Comparison of ENCODE assay signal across 1 cellular context in the genomic region with DNA sequence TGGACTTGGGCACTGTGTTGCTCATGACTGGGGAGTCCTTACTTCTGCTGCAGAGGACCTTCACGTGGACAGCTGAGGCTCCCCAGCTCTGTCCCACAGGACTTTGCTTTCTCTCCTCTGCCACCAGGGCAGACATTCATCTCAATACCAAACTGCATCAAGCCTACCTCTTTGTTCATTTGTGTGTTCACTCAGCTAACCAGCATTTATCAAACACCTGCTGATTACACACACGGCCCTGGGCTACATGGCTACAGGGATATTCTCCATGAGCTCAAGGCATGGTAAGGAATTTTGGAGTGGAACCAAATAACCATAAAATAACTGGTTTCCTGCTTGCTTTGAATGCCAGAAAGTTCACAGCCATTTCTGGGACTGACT.
TF ChIP-seq lines count a peak whose summit lies in the region.

No MANE protein-coding gene starts in this region.

TF ChIP-seq in H1, 55 proteins besides CTCF, POLR2A, EP300 and RAD21:
- TF ChIP-seq SP1 (IDR thresholded peaks at IDR 0.05; ENCODE audit: low read depth, low read length) = no peak
- no peak for TF ChIP-seq RFX5 (IDR thresholded peaks at IDR 0.05; ENCODE audit: borderline replicate concordance, low read depth, low read length)
- no peak for TF ChIP-seq POLR2AphosphoS5 (IDR thresholded peaks at IDR 0.05; ENCODE audit: low read depth, low read length)
- no peak for TF ChIP-seq BRCA1 (IDR thresholded peaks at IDR 0.05; ENCODE audit: low read depth, low read length)
- TF ChIP-seq, protein P1, sequence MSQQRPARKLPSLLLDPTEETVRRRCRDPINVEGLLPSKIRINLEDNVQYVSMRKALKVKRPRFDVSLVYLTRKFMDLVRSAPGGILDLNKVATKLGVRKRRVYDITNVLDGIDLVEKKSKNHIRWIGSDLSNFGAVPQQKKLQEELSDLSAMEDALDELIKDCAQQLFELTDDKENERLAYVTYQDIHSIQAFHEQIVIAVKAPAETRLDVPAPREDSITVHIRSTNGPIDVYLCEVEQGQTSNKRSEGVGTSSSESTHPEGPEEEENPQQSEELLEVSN (IDR thresholded peaks at IDR 0.05) = no peak
- TF ChIP-seq RBBP5 (IDR thresholded peaks at IDR 0.05; ENCODE audit: borderline replicate concordance, low read depth, low read length) = no peak
- no peak for TF ChIP-seq ZNF274 (IDR thresholded peaks at IDR 0.05; ENCODE audit: borderline replicate concordance, extremely low read depth, low read length)
